28 cellular contexts compared by ENCODE assay signal in the genomic region with DNA sequence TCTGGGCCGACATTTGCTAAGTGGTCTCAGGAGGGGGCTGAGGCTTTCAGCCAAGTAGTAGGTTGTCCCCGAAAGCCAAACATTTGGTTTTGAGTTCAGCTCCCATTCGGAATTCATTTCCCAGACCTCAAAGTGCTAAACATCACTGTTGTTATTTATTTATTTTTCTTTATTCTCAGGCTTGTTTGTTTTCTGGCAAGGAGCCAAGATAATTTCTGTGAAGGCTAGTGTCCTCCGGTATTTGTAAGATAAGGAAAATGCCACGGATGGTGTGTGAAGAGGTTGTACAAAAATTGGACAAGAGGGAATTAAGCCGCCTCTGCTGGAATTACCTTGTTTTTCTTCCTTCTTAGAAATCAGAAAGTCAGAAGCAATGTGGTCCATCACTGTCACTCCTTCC.
"Had no signal": no experiment of that assay in that cellular context is flagged by ENCODE, and none has a peak within 500 bp of the region (broad histone marks: within the 10 kb centered on the region; RNA-seq: fewer than 3 reads in every experiment).

No MANE protein-coding gene starts in this region.

- H3K27ac ChIP-seq: adrenal gland, body of pancreas, coronary artery, dorsolateral prefrontal cortex, esophagus muscularis mucosa, foreskin keratinocyte, gastrocnemius medialis, heart left ventricle had no signal

- H3K4me1 ChIP-seq: adrenal gland, body of pancreas, gastrocnemius medialis, heart left ventricle had no signal

- DNase-seq: activated CD4-positive, alpha-beta memory T cell treated with anti-CD3 and anti-CD28 coated beads, Interleukin-2, amount 10 ng/mL, durations not matched to agents 7 days and 5 days; activated CD4-positive, alpha-beta T cell treated with anti-CD3 and anti-CD28 coated beads for 1 hour; activated CD4-positive, alpha-beta T cell treated with anti-CD3 and anti-CD28 coated beads for 4 hours; activated CD4-positive, alpha-beta T cell treated with anti-CD3 and anti-CD28 coated beads, Interleukin-2, amount 10 ng/mL, durations not matched to agents 7 days and 5 days; activated CD4-positive, alpha-beta T cell treated with anti-CD3 and anti-CD28 coated beads, Interleukin-2, amount 50 U/mL, for 4 hours; activated CD8-positive, alpha-beta memory T cell treated with anti-CD3 and anti-CD28 coated beads, Interleukin-2, amount 50 U/mL, for 48 hours; activated effector memory CD4-positive, alpha-beta T cell treated with Interleukin-2 at 50 U/mL for 16 hours; activated naive CD4-positive, alpha-beta T cell treated with anti-CD3 and anti-CD28 coated beads for 36 hours; activated naive CD8-positive, alpha-beta T cell treated with anti-CD3 and anti-CD28 coated beads for 36 hours; activated naive CD8-positive, alpha-beta T cell treated with anti-CD3 and anti-CD28 coated beads, Interleukin-2, amount 50 U/mL, for 24 hours; activated T-cell treated with anti-CD3 and anti-CD28 coated beads for 4 hours; activated T-cell treated with anti-CD3 and anti-CD28 coated beads, Interleukin-2, amount 50 U/mL, for 24 hours; adrenal gland; amygdala; aorta; body of pancreas; central memory CD4-positive, alpha-beta T cell; dorsolateral prefrontal cortex; effector memory CD4-positive, alpha-beta T cell; erythroblast; foreskin keratinocyte; gastrocnemius medialis; glutamatergic neuron; heart left ventricle; hypothalamus; T1000 had no signal

- H3K36me3 ChIP-seq: adrenal gland, esophagus muscularis mucosa, gastrocnemius medialis, heart left ventricle had no signal

- H3K9me3 ChIP-seq: adrenal gland, body of pancreas, esophagus muscularis mucosa, gastrocnemius medialis, heart left ventricle had no signal

- H3K4me3 ChIP-seq: adrenal gland, body of pancreas, coronary artery, dorsolateral prefrontal cortex, esophagus muscularis mucosa, gastrocnemius medialis, heart left ventricle had no signal
